In the genomic region with DNA sequence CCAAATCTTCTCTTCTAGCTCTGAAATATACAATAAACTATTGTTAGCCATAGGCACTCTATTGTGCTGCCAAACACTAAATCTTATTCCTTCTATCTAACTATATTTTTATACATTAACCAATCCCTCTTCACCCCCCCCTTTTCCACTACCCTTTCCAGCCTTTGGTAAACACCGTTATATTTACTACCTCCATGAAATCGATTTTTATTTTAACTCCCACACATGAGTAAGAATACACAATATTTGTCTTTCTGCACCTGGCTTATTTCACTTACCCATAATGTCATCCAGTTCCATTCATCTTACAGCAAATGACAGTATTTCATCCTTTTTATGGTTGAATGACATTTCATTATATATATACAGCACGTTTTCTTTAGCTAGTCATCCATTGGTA, we compare ENCODE assay signal across 14 cellular contexts. TPM values are rescaled to one million over a fixed set of nuclear protein-coding genes. Genes with fewer than 3 reads are reported as not detected.
A peak's percentile ranks its signal among the peaks of the same experiment; 100 is the strongest.
DNase-seq lines count a peak whose midpoint lies in the region; ATAC-seq and TF ChIP-seq lines count a peak whose summit lies in the region.
"Had no signal": no experiment of that assay in that cellular context is flagged by ENCODE, and none has a peak within 500 bp of the region (broad histone marks: within the 10 kb centered on the region; RNA-seq: fewer than 3 reads in every experiment).

No MANE protein-coding gene starts in this region.

- WGBS in body of pancreas, 2 donors, result 12 to 17% methylated on average over 3 of the region's 3 CpGs
- 82% methylated on average over 2 of the region's 3 CpGs for WGBS in mesenchymal stem cell

- H3K27ac ChIP-seq in body of pancreas, result peak overlapping the region in 2 of 4 donors; percentile 30 to 51
- no peak overlapping the region for H3K27ac ChIP-seq in mesenchymal stem cell (ENCODE audit: low read length, poor library complexity, severe bottlenecking)

- DNase-seq in COR-L47 (lab: John Stamatoyannopoulos, UW) (peak; percentile 8), NCI-H1092 (lab: John Stamatoyannopoulos, UW) (peak; percentile 36), NCI-H345 (lab: John Stamatoyannopoulos, UW) (peak; percentile 77), body of pancreas (no peak), mesenchymal stem cell (no peak)
- no peak for DNase-seq in activated CD4-positive, alpha-beta T cell treated with anti-CD3 and anti-CD28 coated beads for 1 hour
- DNase-seq in activated naive CD4-positive, alpha-beta T cell (lab: John Stamatoyannopoulos, UW), result no peak
- DNase-seq: ACHN; CD4-positive, CD25-positive, alpha-beta regulatory T cell; NCI-H2029 treated with DMSO at 0.1 percent for 48 hours; NCI-H446 treated with DMSO at 0.1 percent for 48 hours; NK-92 treated with Interleukin-12 subunit alpha and Interleukin-12 subunit beta, amount 100 ng/mL, for 24 hours; T-cell had no signal

- no peaks in the 10 kb centered on the region for H3K79me1 ChIP-seq in mesenchymal stem cell (replicated peaks; ENCODE audit: low read length, poor library complexity, severe bottlenecking)

- H2BK120ac ChIP-seq in mesenchymal stem cell (ENCODE audit: low read depth, low read length), result no peak overlapping the region

- no peak overlapping the region for H2AK5ac ChIP-seq in mesenchymal stem cell (ENCODE audit: low read length, severe bottlenecking)

- H2BK15ac ChIP-seq in mesenchymal stem cell (ENCODE audit: low read depth, poor library complexity, severe bottlenecking), result no peak overlapping the region

- intact Hi-C loops in body of pancreas (cut with DNase I), result no loop called here

- no peak overlapping the region for H3K4ac ChIP-seq in mesenchymal stem cell (ENCODE audit: low read depth in 1 of 2, low read length in 2 of 2)

- H3K27me3 ChIP-seq in body of pancreas (no peaks in the 10 kb centered on the region), mesenchymal stem cell (ENCODE audit: control insufficient read depth in 1 of 2, insufficient read depth in 1 of 2, low read length in 2 of 2) (no peaks in the 10 kb centered on the region)

- no peak overlapping the region for H3K4me3 ChIP-seq in body of pancreas
- H3K4me3 ChIP-seq in mesenchymal stem cell (ENCODE audit: insufficient read depth in 1 of 2, low read depth in 1 of 2, low read length in 2 of 2), result no peak overlapping the region
- H3K4me3 ChIP-seq: K562 had no signal

- H3K4me1 ChIP-seq in body of pancreas (peaks cover 12% of the 10 kb centered on the region), mesenchymal stem cell (ENCODE audit: control insufficient read depth, insufficient read depth, low read depth, low read length) (no peaks in the 10 kb centered on the region)

- no peak for TF ChIP-seq CTCF in body of pancreas (IDR thresholded peaks at IDR 0.05)

- H2BK5ac ChIP-seq in mesenchymal stem cell (ENCODE audit: low read depth, low read length, poor library complexity, severe bottlenecking), result no peak overlapping the region

- H4K8ac ChIP-seq in mesenchymal stem cell (ENCODE audit: low read length), result no peak overlapping the region

- H3K18ac ChIP-seq in mesenchymal stem cell (ENCODE audit: low read depth in 1 of 2, low read length in 2 of 2), result no peak overlapping the region

- no peak overlapping the region for H3K14ac ChIP-seq in mesenchymal stem cell (ENCODE audit: low read length in 2 of 2)

- H3K36me3 ChIP-seq in body of pancreas (replicated peaks in 1 of 2; ENCODE audit: insufficient read depth in 1 of 2, low read depth in 2 of 2) (no peaks in the 10 kb centered on the region), mesenchymal stem cell (ENCODE audit: control insufficient read depth in 1 of 2, insufficient read depth in 2 of 2, low read depth in 1 of 2, low read length in 2 of 2) (no peaks in the 10 kb centered on the region)

- ATAC-seq in body of pancreas, result peak; percentile 76
- ATAC-seq: K562, T-cell had no signal

- no peak overlapping the region for H3K23ac ChIP-seq in mesenchymal stem cell (ENCODE audit: low read length in 2 of 2)

- H3K4me2 ChIP-seq in mesenchymal stem cell (ENCODE audit: low read length, poor library complexity, severe bottlenecking), result no peak overlapping the region

- H3K9ac ChIP-seq in mesenchymal stem cell (ENCODE audit: low read length), result no peak overlapping the region

- H3K9me3 ChIP-seq in body of pancreas, result no peaks in the 10 kb centered on the region
- H3K9me3 ChIP-seq in mesenchymal stem cell (ENCODE audit: control insufficient read depth, low read length), result peaks cover 51% of the 10 kb centered on the region

- no peak overlapping the region for H2BK12ac ChIP-seq in mesenchymal stem cell (ENCODE audit: low read length in 2 of 2)

- TF ChIP-seq POLR2A in body of pancreas (IDR thresholded peaks at IDR 0.05), result no peak

- H4K91ac ChIP-seq in mesenchymal stem cell (ENCODE audit: low read length), result no peak overlapping the region

- no peak overlapping the region for H2AFZ ChIP-seq in mesenchymal stem cell (ENCODE audit: low read depth, low read length)

RNA-seq across cellular contexts. Expression of gene PLBD1, which starts 34.0 kb away (rescaled TPM):
- 10 to 100 TPM in 1 of 2 donors, 1 to 10 TPM in 1; 4.6 to 14.5 TPM for total RNA-seq in body of pancreas
- 9.5 TPM for polyA plus RNA-seq in mesenchymal stem cell (2013, experiment 1 of 2)
- 9.3 TPM for polyA plus RNA-seq in mesenchymal stem cell (2013, experiment 2 of 2)
- total RNA-seq: CD4-positive, CD25-positive, alpha-beta regulatory T cell had no signal

Comparison
In these comparisons a context has a peak if more than half of its experiments do, and no peak if none do; other contexts are left out.
1. DNase-seq: peak in COR-L47 (single experiment), NCI-H1092 (single experiment) and NCI-H345 (single experiment); none in body of pancreas (0 of 4), activated CD4-positive, alpha-beta T cell treated with anti-CD3 and anti-CD28 coated beads for 1 hour (single experiment), activated naive CD4-positive, alpha-beta T cell (0 of 4) and mesenchymal stem cell (single experiment).